Comparison of ENCODE assay signal across 8 cellular contexts in the genomic region with DNA sequence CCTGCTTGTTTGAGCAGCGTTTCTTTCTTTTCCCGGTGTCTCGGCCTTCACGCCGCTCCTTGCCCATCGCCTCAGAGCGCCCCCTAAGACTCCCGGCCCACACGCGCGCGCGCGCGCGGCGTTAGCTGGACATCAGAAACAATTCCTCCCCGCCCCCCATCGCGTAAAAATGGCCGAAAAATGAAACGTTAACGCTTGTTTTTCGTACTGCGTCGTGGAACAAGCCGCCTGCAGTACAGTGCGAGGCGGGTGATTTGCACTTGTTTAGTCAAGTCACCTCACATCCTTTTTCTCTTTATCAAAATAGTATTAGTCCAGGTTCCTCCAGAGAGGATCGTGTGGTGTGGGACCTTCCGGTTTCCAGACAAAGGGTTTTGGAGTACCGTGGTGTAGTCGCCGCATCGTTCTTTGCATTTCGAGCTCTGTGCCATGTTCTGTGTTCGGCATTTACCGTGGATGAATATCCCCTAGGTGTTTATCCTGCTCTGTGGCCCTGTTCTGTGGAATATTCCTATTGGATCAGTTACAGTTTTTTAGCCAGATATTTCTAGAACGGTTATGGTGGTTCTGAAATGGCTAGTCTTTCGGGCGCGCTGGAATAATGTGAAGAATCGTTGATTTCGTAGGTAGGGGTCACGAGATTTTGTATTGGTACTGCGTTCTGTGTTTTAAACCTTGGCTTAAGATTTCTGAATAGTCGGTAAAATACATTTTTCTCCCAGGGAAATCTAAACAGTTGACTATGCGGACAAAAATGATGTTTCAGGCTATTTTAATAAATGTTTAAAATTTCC. TPM values are rescaled to one million over a fixed set of nuclear protein-coding genes. Genes with fewer than 3 reads are reported as not detected.
DNase-seq lines count a peak whose midpoint lies in the region; ATAC-seq, FAIRE-seq and TF ChIP-seq lines count a peak whose summit lies in the region.

No MANE protein-coding gene starts in this region.

- peak overlapping the region; percentile 98 for H3K18ac ChIP-seq in H9 (ENCODE audit: insufficient read length, low read depth, low read length)

- no peak overlapping the region for H2BK15ac ChIP-seq in H9 (ENCODE audit: low read depth, low read length)

- SMC1A ChIA-PET in GM12878 (lab: Charles Lee; ENCODE audit: uncharacterized antibody, unreplicated experiment): interaction anchor here (0.5 to 12.7 kb wide), 7 partner anchors 12 to 127 kb away, joined by 3 to 136 read pairs (median 6); no protein-coding TSS in a partner anchor

- H3K23me2 ChIP-seq in H9 (ENCODE audit: insufficient read length, low read depth, low read length, poor library complexity, severe bottlenecking): no peaks in the 10 kb centered on the region

- peak overlapping the region; percentile 99 to 100 (median 99) for H3K27ac Mint-ChIP-seq in H9
- peak overlapping the region; percentile 97 for H3K27ac Mint-ChIP-seq in T-helper 1 cell treated with Interleukin-12 subunit alpha and Interleukin-12 subunit beta and Interleukin-4 antibody, amounts not matched to agents 30 μg/mL and 1 μg/mL, for 36 hours

- no peak overlapping the region for H2BK20ac ChIP-seq in H9 (ENCODE audit: low read depth, low read length, poor library complexity, severe bottlenecking)

- no peaks in the 10 kb centered on the region for H3K27me3 Mint-ChIP-seq in H9 (ENCODE audit: low read depth)
- no peaks in the 10 kb centered on the region for H3K27me3 Mint-ChIP-seq in T-helper 1 cell treated with Interleukin-12 subunit alpha and Interleukin-12 subunit beta and Interleukin-4 antibody, amounts not matched to agents 30 μg/mL and 1 μg/mL, for 36 hours (ENCODE audit: low read depth)

- H2BK120ac ChIP-seq in H9 (ENCODE audit: low read depth, low read length, poor library complexity, severe bottlenecking): peak overlapping the region; percentile 98

- H3K9ac ChIP-seq in H9 (ENCODE audit: extremely low read depth, insufficient read length, low read length): peak overlapping the region; percentile 100
- peak overlapping the region; percentile 99 for H3K9ac ChIP-seq in GM12878 (ENCODE audit: control insufficient read depth, insufficient read depth, low read length)

- no peaks in the 10 kb centered on the region for H3K79me1 ChIP-seq in H9 (ENCODE audit: insufficient read depth, low read depth, low read length, poor library complexity, severe bottlenecking)

- no peak for TF ChIP-seq POLR2A in GM12878 (IDR thresholded peaks at IDR 0.05; ENCODE audit: low read depth, low read length)

- intact Hi-C loops in GM12878 (cut with micrococcal nuclease; ENCODE audit: unreplicated experiment): loop anchor here (2.0 to 5.0 kb wide), 2 partner anchors 20 to 98 kb away; no protein-coding TSS in a partner anchor

- H3K79me2 ChIP-seq in H9 (ENCODE audit: insufficient read depth, low read length) (peaks cover 52% of the 10 kb centered on the region), GM12878 (ENCODE audit: control insufficient read depth, insufficient read depth, low read length) (peaks cover 65% of the 10 kb centered on the region)

- H3K4me1 Mint-ChIP-seq in H9: peaks cover 38 to 45% of the 10 kb centered on the region in 2 experiments
- peaks cover 44% of the 10 kb centered on the region for H3K4me1 Mint-ChIP-seq in T-helper 1 cell treated with Interleukin-12 subunit alpha and Interleukin-12 subunit beta and Interleukin-4 antibody, amounts not matched to agents 30 μg/mL and 1 μg/mL, for 36 hours (ENCODE audit: low read depth)

- H3K4me3 Mint-ChIP-seq in H9: peak overlapping the region; percentile 98 to 99
- H3K4me3 Mint-ChIP-seq in T-helper 1 cell treated with Interleukin-12 subunit alpha and Interleukin-12 subunit beta and Interleukin-4 antibody, amounts not matched to agents 30 μg/mL and 1 μg/mL, for 36 hours: peak overlapping the region; percentile 94

- BruUV-seq in GM12878 (replicated peaks; lab: Mats Ljungman, UMichigan): no TSS peak

- H3K4me2 ChIP-seq in H9 (ENCODE audit: insufficient read depth, insufficient read length, low read length): peak overlapping the region; percentile 75
- H3K4me2 ChIP-seq in GM12878 (ENCODE audit: control insufficient read depth, insufficient read depth): peak overlapping the region; percentile 93

- H4K20me1 ChIP-seq in H9 (ENCODE audit: control insufficient read depth, insufficient read depth, insufficient read length) (no peaks in the 10 kb centered on the region), GM12878 (ENCODE audit: control insufficient read depth, insufficient read depth) (peaks cover 7% of the 10 kb centered on the region)

- POLR2A ChIA-PET in GM12878 (lab: Charles Lee): interaction anchor here (0.5 to 7.6 kb wide), 16 partner anchors 8 to 751 kb away, joined by 3 to 61 read pairs (median 6); partner anchors contain the start of genes ETF1, MZB1 and PAIP2

- H3T11ph ChIP-seq in H9 (ENCODE audit: low read length): peak overlapping the region; percentile 91

- peak overlapping the region; percentile 96 for H4K91ac ChIP-seq in H9 (ENCODE audit: insufficient read length, low read depth, low read length)

- H2AK5ac ChIP-seq in H9 (ENCODE audit: insufficient read length, low read length): peak overlapping the region; percentile 65

- H4K8ac ChIP-seq in H9 (replicated peaks; ENCODE audit: insufficient read length, low read depth, low read length): no peak overlapping the region

- peak overlapping the region; percentile 74 for H3K23ac ChIP-seq in H9 (ENCODE audit: insufficient read length, low read depth, low read length)

- H3K9me3 Mint-ChIP-seq in H9: peaks cover 3% of the 10 kb centered on the region in 2 experiments; a peak in 1 of 5 replicates
- H3K9me3 Mint-ChIP-seq in T-helper 1 cell treated with Interleukin-12 subunit alpha and Interleukin-12 subunit beta and Interleukin-4 antibody, amounts not matched to agents 30 μg/mL and 1 μg/mL, for 36 hours: no peaks in the 10 kb centered on the region

- no peak overlapping the region for H2AFZ ChIP-seq in H9 (ENCODE audit: low read length)
- no peak overlapping the region; the same call in 1 of the 2 replicates for H2AFZ ChIP-seq in GM12878 (ENCODE audit: control insufficient read depth, low read depth, low read length)

- peak overlapping the region; percentile 72 for H4K5ac ChIP-seq in H9 (ENCODE audit: insufficient read length, low read depth, low read length)

- H3K4me1 ChIP-seq in H9 (ENCODE audit: insufficient read depth, low read length) (no peaks in the 10 kb centered on the region; the same call in 1 of the 2 replicates), GM12878 (ENCODE audit: control insufficient read depth, insufficient read depth, low read length) (peaks cover 16% of the 10 kb centered on the region)

- RAD21 ChIA-PET in GM12878 (lab: Charles Lee; ENCODE audit: unreplicated experiment): interaction anchor here (0.7 to 4.2 kb wide), 13 partner anchors 10 to 97 kb away, joined by 3 to 31 read pairs (median 4); partner anchors contain the start of genes MZB1 and PAIP2

- no peak for TF ChIP-seq EP300 in GM12878 (IDR thresholded peaks at IDR 0.05; ENCODE audit: borderline replicate concordance in 1 of 2, control insufficient read depth in 1 of 2, low read depth in 2 of 2, low read length in 2 of 2)

- peak overlapping the region; percentile 99 for H3K14ac ChIP-seq in H9 (ENCODE audit: insufficient read depth, low read length)

- DNase-seq in H9 (no peak), MG63 (peak; percentile 87), GM12878 (ENCODE audit: low read depth, low spot score) (no peak), hypothalamus (lab: John Stamatoyannopoulos, UW) (peak in 50 of 51 donors; percentile 22 to 90 (median 64)), retinal pigment epithelial cell (ENCODE audit: low read depth) (no peak), NCI-H128 (lab: John Stamatoyannopoulos, UW; ENCODE audit: unreplicated experiment) (no peak)

- H3K36me3 ChIP-seq in MG63 (peaks cover 73% of the 10 kb centered on the region), GM12878 (ENCODE audit: control insufficient read depth in 2 of 2, insufficient read depth in 2 of 2, low read length in 1 of 2) (no peaks in the 10 kb centered on the region)

- peak overlapping the region; percentile 95 for H2BK5ac ChIP-seq in H9 (ENCODE audit: insufficient read length, low read length)

- peak overlapping the region; percentile 95 for H3K4ac ChIP-seq in H9 (ENCODE audit: low read depth, low read length)

- FAIRE-seq in GM12878 (lab: Jason Lieb, UNC): no peak

- CTCF ChIA-PET in GM12878 (lab: Yijun Ruan, JAX): interaction anchor here (0.7 to 3.4 kb wide), 9 partner anchors 9 to 109 kb away, joined by 3 to 31 read pairs (median 5); partner anchors contain the start of gene SPATA24

- H3K56ac ChIP-seq in H9 (ENCODE audit: insufficient read length, low read depth, low read length): peak overlapping the region; percentile 83

- ATAC-seq in GM12878: peak; percentile 52

- in situ Hi-C loops in GM12878 (cut with MboI): no loop called here

- peaks cover 24 to 36% (median 34%) of the 10 kb centered on the region in 3 experiments for H3K36me3 Mint-ChIP-seq in H9 (ENCODE audit: insufficient read depth in 1 of 3, low read depth in 3 of 3)
- peaks cover 10% of the 10 kb centered on the region for H3K36me3 Mint-ChIP-seq in T-helper 1 cell treated with Interleukin-12 subunit alpha and Interleukin-12 subunit beta and Interleukin-4 antibody, amounts not matched to agents 30 μg/mL and 1 μg/mL, for 36 hours (ENCODE audit: low read depth)

- H3K4me3 ChIP-seq in GM08714 (ENCODE audit: low read length) (peak overlapping the region; percentile 97), MG63 (peak overlapping the region; percentile 99), GM12878 (peak overlapping the region; percentile 89), retinal pigment epithelial cell (ENCODE audit: low read length) (peak overlapping the region; percentile 82)

- no peaks in the 10 kb centered on the region for H3K27me3 ChIP-seq in H9 (ENCODE audit: insufficient read depth, low read length)
- no peaks in the 10 kb centered on the region for H3K27me3 ChIP-seq in MG63
- H3K27me3 ChIP-seq in GM12878 (replicated peaks in 1 of 2; ENCODE audit: control insufficient read depth in 2 of 2, insufficient read depth in 2 of 2, low read length in 1 of 2): no peaks in the 10 kb centered on the region

- H3K9me3 ChIP-seq in H9 (ENCODE audit: control insufficient read depth, low read depth, low read length): no peaks in the 10 kb centered on the region
- no peaks in the 10 kb centered on the region for H3K9me3 ChIP-seq in MG63
- H3K9me3 ChIP-seq in GM12878 (replicated peaks; ENCODE audit: control insufficient read depth, insufficient read depth, low read length): no peaks in the 10 kb centered on the region

- no CpG with 5 or more reads among the region's 48 CpGs for WGBS in H9 (ENCODE audit: extremely low coverage, insufficient read length, low lambda C conversion rate)
- WGBS in GM12878 (ENCODE audit: insufficient coverage, insufficient replicate concordance, low lambda C conversion rate, missing lambda C conversion rate): under 1% methylated on average over 48 of the region's 48 CpGs

- H3K27ac ChIP-seq in H9 (ENCODE audit: insufficient read length, low read depth, low read length): peak overlapping the region; percentile 95
- H3K27ac ChIP-seq in GM12878 (ENCODE audit: control insufficient read depth, insufficient read depth): peak overlapping the region; percentile 98

- no peak overlapping the region for H2BK12ac ChIP-seq in H9 (ENCODE audit: insufficient read length, low read depth, low read length)

- peak; percentile 29; the same call in 1 of the 2 replicates for TF ChIP-seq RAD21 in GM12878 (IDR thresholded peaks at IDR 0.05; ENCODE audit: insufficient read depth, low read depth, low read length)

- peak; percentile 41; the same call in 1 of the 3 replicates for TF ChIP-seq CTCF in H9 (conservative IDR thresholded peaks at IDR 0.05)
- peak; percentile 15 to 47 (median 27); a peak in 3 of 6 replicates for TF ChIP-seq CTCF in GM12878 (IDR thresholded peaks at IDR 0.05 in 2 of 3, conservative IDR thresholded peaks at IDR 0.05 in 1 of 3; ENCODE audit: control insufficient read depth in 2 of 3, extremely low read depth in 1 of 3, insufficient read depth in 1 of 3, low read depth in 3 of 3, low read length in 3 of 3)
- peak; percentile 51 for TF ChIP-seq CTCF in retinal pigment epithelial cell (conservative IDR thresholded peaks at IDR 0.05; ENCODE audit: low read depth, low read length)

RNA-seq across cellular contexts. Expression of gene MATR3, which starts 1.0 kb away (rescaled TPM):
- total RNA-seq in H9 (2021) (267 and 278 TPM in 2 replicates), GM12878 (2014; rRNA removed) (134 and 173 TPM in 2 replicates), GM12878 (2014; rRNA removed; fragmentation: Illumina TruSeq; extraction: Trizol) (394 and 401 TPM in 2 replicates), GM12878 (2021) (180 and 213 TPM in 2 replicates)
- 280 and 444 TPM in 2 replicates for total RNA-seq in MG63 (2014; rRNA removed; shearing (Covaris generic); ENCODE audit: low replicate concordance)
- total RNA-seq in GM12878 (2013; cell fraction: nucleolus; rRNA removed): 599 and 630 TPM in 2 replicates
- polyA plus RNA-seq in GM12878 (2011; ENCODE audit: low read depth): 70.2 TPM
- polyA plus RNA-seq in GM12878 (2011; rRNA removed) (230 and 407 TPM in 2 replicates), GM12878 (2014; fragmentation: Illumina TruSeq; extraction: Trizol) (276 and 414 TPM in 2 replicates), GM12878 (2014; fragmentation: Nextera tagmentation; extraction: Ambion mirVana) (100 to 1,000 TPM; 149 to 187 TPM), GM12878 (2014; rRNA removed) (194 and 201 TPM in 2 replicates), GM12878 (2016; fragmentation: Nextera tagmentation; extraction: Ambion mirVana) (100 to 1,000 TPM; 347 to 380 TPM)
- polyA plus RNA-seq in GM12878 (2011; cell fraction: cytosol; rRNA removed): 102 and 125 TPM in 2 replicates
- polyA plus RNA-seq in GM12878 (2011; cell fraction: nucleus; rRNA removed): 123 and 141 TPM in 2 replicates
- polyA plus RNA-seq in GM12878 (2012): 146 and 152 TPM in 2 replicates
- 284 and 298 TPM in 2 replicates for polyA minus RNA-seq in GM12878 (2011; rRNA and poly(A)+ RNA removed)
- polyA minus RNA-seq in GM12878 (2011; cell fraction: cytosol; rRNA and poly(A)+ RNA removed): 79.1 and 117 TPM in 2 replicates
- 110 and 161 TPM in 2 replicates for polyA minus RNA-seq in GM12878 (2011; cell fraction: nucleus; rRNA and poly(A)+ RNA removed)

RNA-seq across cellular contexts. Expression of gene PAIP2, which starts 47.1 kb away (rescaled TPM):
- 121 and 129 TPM in 2 replicates for total RNA-seq in H9 (2021)
- total RNA-seq in MG63 (2014; rRNA removed; shearing (Covaris generic); ENCODE audit: low replicate concordance): 80.6 and 119 TPM in 2 replicates
- total RNA-seq in GM12878 (2013; cell fraction: nucleolus; rRNA removed): 42.6 and 50.2 TPM in 2 replicates
- total RNA-seq in GM12878 (2014; rRNA removed): 49.9 and 55.2 TPM in 2 replicates
- 57.6 and 58.4 TPM in 2 replicates for total RNA-seq in GM12878 (2014; rRNA removed; fragmentation: Illumina TruSeq; extraction: Trizol)
- 60.5 and 71.1 TPM in 2 replicates for total RNA-seq in GM12878 (2021)
- polyA plus RNA-seq in GM12878 (2011; ENCODE audit: low read depth): 70.0 TPM
- polyA plus RNA-seq in GM12878 (2011; rRNA removed): 143 and 198 TPM in 2 replicates
- polyA plus RNA-seq in GM12878 (2011; cell fraction: cytosol; rRNA removed): 55.0 and 60.8 TPM in 2 replicates
- polyA plus RNA-seq in GM12878 (2011; cell fraction: nucleus; rRNA removed): 32.5 and 35.7 TPM in 2 replicates
- polyA plus RNA-seq in GM12878 (2012): 95.1 and 144 TPM in 2 replicates
- 105 and 125 TPM in 2 replicates for polyA plus RNA-seq in GM12878 (2014; fragmentation: Illumina TruSeq; extraction: Trizol)
- polyA plus RNA-seq in GM12878 (2014; fragmentation: Nextera tagmentation; extraction: Ambion mirVana): 100 to 1,000 TPM; 100 to 113 TPM
- polyA plus RNA-seq in GM12878 (2014; rRNA removed): 51.8 and 67.3 TPM in 2 replicates
- 100 to 1,000 TPM; 153 to 154 TPM for polyA plus RNA-seq in GM12878 (2016; fragmentation: Nextera tagmentation; extraction: Ambion mirVana)
- polyA minus RNA-seq in GM12878 (2011; rRNA and poly(A)+ RNA removed): 35.6 and 57.1 TPM in 2 replicates
- polyA minus RNA-seq in GM12878 (2011; cell fraction: cytosol; rRNA and poly(A)+ RNA removed): 26.6 and 28.4 TPM in 2 replicates
- 12.2 and 16.5 TPM in 2 replicates for polyA minus RNA-seq in GM12878 (2011; cell fraction: nucleus; rRNA and poly(A)+ RNA removed)

Comparison
In these comparisons a context has a peak if more than half of its experiments do, and no peak if none do; other contexts are left out.
1. DNase-seq: peak in MG63 (single experiment) and hypothalamus (50 of 51); none in H9 (single experiment), GM12878 (single experiment), retinal pigment epithelial cell (single experiment) and NCI-H128 (single experiment).
2. Peak in every context shown above with its lines, with median percentiles within 50 percentile points of each other: H3K4me3 ChIP-seq and CTCF ChIP-seq.